8 cellular contexts compared by ENCODE assay signal in genomic region chr12:21523148-21523547, GRCh38. TPM values are rescaled to one million over a fixed set of nuclear protein-coding genes. Genes with fewer than 3 reads are reported as not detected.
"Had no signal": no experiment of that assay in that cellular context is flagged by ENCODE, and none has a peak within 500 bp of the region (broad histone marks: within the 10 kb centered on the region; RNA-seq: fewer than 3 reads in every experiment).

No MANE protein-coding gene starts in this region.

- H3K4me3 ChIP-seq: GM12878 had no signal

- DNase-seq: GDM1, GF-D8 had no signal

- ATAC-seq: GM12878 had no signal

- FAIRE-seq: G401.6, GM12878, GM12891, GM12892, GM18507, GM19239 had no signal

RNA-seq across cellular contexts. Expression of gene SPX, which starts 2.9 kb away (rescaled TPM):
- total RNA-seq: GM12878 had no signal
